ENCODE assay signal across 38 cellular contexts in the genomic region with DNA sequence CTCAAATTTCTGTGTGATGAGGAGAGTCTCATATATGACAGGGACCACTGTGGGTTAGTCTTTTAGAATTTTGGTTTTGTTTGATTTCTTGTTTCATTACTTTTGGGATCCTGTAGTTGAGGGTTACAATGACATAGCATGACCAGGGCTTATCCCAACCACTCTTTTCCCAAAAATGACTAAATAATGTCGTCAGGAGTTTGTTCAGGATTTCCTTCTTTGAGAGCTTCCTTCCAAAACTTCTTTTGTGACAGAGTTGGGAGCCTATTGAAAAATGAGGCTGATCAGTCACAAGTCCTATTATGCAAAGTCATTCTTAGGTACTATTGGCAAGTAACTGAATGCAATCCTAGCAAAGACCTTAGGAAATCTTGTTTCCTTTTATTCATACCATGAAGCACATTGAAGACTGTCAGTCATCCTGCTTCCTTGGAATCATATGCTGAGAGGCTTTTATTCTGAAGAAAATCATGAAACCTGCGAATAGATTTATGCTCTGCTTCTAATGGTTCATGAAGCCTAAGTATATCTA.
"Had no signal": no experiment of that assay in that cellular context is flagged by ENCODE, and none has a peak within 500 bp of the region (broad histone marks: within the 10 kb centered on the region; RNA-seq: fewer than 3 reads in every experiment).

No MANE protein-coding gene starts in this region.

- H3K27me3 Mint-ChIP-seq: activated naive CD4-positive, alpha-beta T cell treated with anti-CD3 and anti-CD28 coated beads, Interleukin-2, amount 10 ng/mL, durations not matched to agents 7 days and 5 days had no signal

- ATAC-seq: activated naive CD4-positive, alpha-beta T cell treated with anti-CD3 and anti-CD28 coated beads, Interleukin-2, amount 50 U/mL, for 72 hours; activated naive CD8-positive, alpha-beta T cell treated with anti-CD3 and anti-CD28 coated beads, Interleukin-2, amount 50 U/mL, for 24 hours; activated T-cell treated with anti-CD3 and anti-CD28 coated beads, Interleukin-2, amount 50 U/mL, for 4 hours; activated T-cell treated with anti-CD3 and anti-CD28 coated beads, Interleukin-2, amount 50 U/mL, for 72 hours; activated T-helper 17 cell treated with anti-CD3 and anti-CD28 coated beads, Interleukin-2, amount 50 U/mL, for 72 hours; body of pancreas had no signal

- H3K27me3 ChIP-seq: adrenal gland, ascending aorta, body of pancreas, brain microvascular endothelial cell, breast epithelium had no signal

- H3K4me3 ChIP-seq: adrenal gland, ascending aorta, body of pancreas, breast epithelium, cardiac muscle cell had no signal

- H3K4me1 Mint-ChIP-seq: activated naive CD4-positive, alpha-beta T cell treated with anti-CD3 and anti-CD28 coated beads, Interleukin-2, amount 10 ng/mL, durations not matched to agents 7 days and 5 days; activated naive CD4-positive, alpha-beta T cell treated with anti-CD3 and anti-CD28 coated beads, Interleukin-2, amount 50 U/mL, for 24 hours; activated naive CD8-positive, alpha-beta T cell treated with anti-CD3 and anti-CD28 coated beads for 36 hours; activated naive CD8-positive, alpha-beta T cell treated with anti-CD3 and anti-CD28 coated beads, Interleukin-2, amount 10 ng/mL, durations not matched to agents 7 days and 5 days; activated naive CD8-positive, alpha-beta T cell treated with anti-CD3 and anti-CD28 coated beads, Interleukin-2, amount 50 U/mL, for 24 hours; activated T-helper 17 cell treated with anti-CD3 and anti-CD28 coated beads, Interleukin-2, amount 50 U/mL, for 72 hours; central memory CD8-positive, alpha-beta T cell had no signal

- H3K36me3 Mint-ChIP-seq: activated naive CD4-positive, alpha-beta T cell treated with anti-CD3 and anti-CD28 coated beads, Interleukin-2, amount 10 ng/mL, durations not matched to agents 7 days and 5 days; activated naive CD4-positive, alpha-beta T cell treated with anti-CD3 and anti-CD28 coated beads, Interleukin-2, amount 50 U/mL, for 24 hours; activated naive CD4-positive, alpha-beta T cell treated with anti-CD3 and anti-CD28 coated beads, Interleukin-2, amount 50 U/mL, for 72 hours; activated naive CD8-positive, alpha-beta T cell; activated naive CD8-positive, alpha-beta T cell treated with anti-CD3 and anti-CD28 coated beads for 36 hours; activated naive CD8-positive, alpha-beta T cell treated with anti-CD3 and anti-CD28 coated beads, Interleukin-2, amount 10 ng/mL, durations not matched to agents 7 days and 5 days; brain had no signal

- H3K9me3 ChIP-seq: adrenal gland, ascending aorta, body of pancreas, breast epithelium had no signal

- H3K4me3 Mint-ChIP-seq: activated naive CD4-positive, alpha-beta T cell treated with anti-CD3 and anti-CD28 coated beads for 36 hours; activated naive CD4-positive, alpha-beta T cell treated with anti-CD3 and anti-CD28 coated beads, Interleukin-2, amount 10 ng/mL, durations not matched to agents 7 days and 5 days; activated naive CD4-positive, alpha-beta T cell treated with anti-CD3 and anti-CD28 coated beads, Interleukin-2, amount 50 U/mL, for 24 hours; activated naive CD8-positive, alpha-beta T cell; activated naive CD8-positive, alpha-beta T cell treated with anti-CD3 and anti-CD28 coated beads for 36 hours; activated naive CD8-positive, alpha-beta T cell treated with anti-CD3 and anti-CD28 coated beads, Interleukin-2, amount 10 ng/mL, durations not matched to agents 7 days and 5 days; activated naive CD8-positive, alpha-beta T cell treated with anti-CD3 and anti-CD28 coated beads, Interleukin-2, amount 50 U/mL, for 24 hours; activated T-cell treated with anti-CD3 and anti-CD28 coated beads, Interleukin-2, amount 50 U/mL, for 24 hours; activated T-cell treated with anti-CD3 and anti-CD28 coated beads, Interleukin-2, amount 50 U/mL, for 4 hours; activated T-cell treated with anti-CD3 and anti-CD28 coated beads, Interleukin-2, amount 50 U/mL, for 72 hours; activated T-helper 1 cell treated with anti-CD3 and anti-CD28 coated beads, Interleukin-12 subunit alpha, Interleukin-12 subunit beta, Interleukin-2, Interleukin-4 antibody, amounts not matched to agents 30 ng/mL and 10 ng/mL and 1 ng/mL, durations not matched to agents 14 hours and 24 hours and 36 hours; activated T-helper 17 cell treated with anti-CD3 and anti-CD28 coated beads, Interleukin-2, amount 50 U/mL, for 72 hours; brain; central memory CD8-positive, alpha-beta T cell had no signal

- H3K4me1 ChIP-seq: adrenal gland, ascending aorta, body of pancreas, breast epithelium had no signal

- H3K27ac Mint-ChIP-seq: activated naive CD4-positive, alpha-beta T cell treated with anti-CD3 and anti-CD28 coated beads for 36 hours; activated naive CD4-positive, alpha-beta T cell treated with anti-CD3 and anti-CD28 coated beads, Interleukin-2, amount 10 ng/mL, durations not matched to agents 7 days and 5 days; activated naive CD4-positive, alpha-beta T cell treated with anti-CD3 and anti-CD28 coated beads, Interleukin-2, amount 50 U/mL, for 24 hours; activated naive CD4-positive, alpha-beta T cell treated with anti-CD3 and anti-CD28 coated beads, Interleukin-2, amount 50 U/mL, for 72 hours; activated naive CD8-positive, alpha-beta T cell; activated naive CD8-positive, alpha-beta T cell treated with anti-CD3 and anti-CD28 coated beads for 36 hours; activated naive CD8-positive, alpha-beta T cell treated with anti-CD3 and anti-CD28 coated beads, Interleukin-2, amount 10 ng/mL, durations not matched to agents 7 days and 5 days; activated naive CD8-positive, alpha-beta T cell treated with anti-CD3 and anti-CD28 coated beads, Interleukin-2, amount 50 U/mL, for 24 hours; activated T-cell treated with anti-CD3 and anti-CD28 coated beads, Interleukin-2, amount 50 U/mL, for 24 hours; activated T-cell treated with anti-CD3 and anti-CD28 coated beads, Interleukin-2, amount 50 U/mL, for 72 hours; activated T-helper 1 cell treated with anti-CD3 and anti-CD28 coated beads, Interleukin-12 subunit alpha, Interleukin-12 subunit beta, Interleukin-2, Interleukin-4 antibody, amounts not matched to agents 30 ng/mL and 10 ng/mL and 1 ng/mL, durations not matched to agents 14 hours and 24 hours and 36 hours; activated T-helper 17 cell treated with anti-CD3 and anti-CD28 coated beads, Interleukin-2, amount 50 U/mL, for 72 hours; activated T-helper 2 cell treated with anti-CD3 and anti-CD28 coated beads, Interferon-gamma antibody, Interleukin-2, Interleukin-4, amounts not matched to agents 10 μg/mL and 5 μg/mL and 100 μg/mL, durations not matched to agents 14 hours and 24 hours and 36 hours; brain had no signal

- H3K27ac ChIP-seq: adrenal gland, ascending aorta, body of pancreas, brain microvascular endothelial cell, breast epithelium, cardiac muscle cell had no signal

- H3K9me3 Mint-ChIP-seq: activated naive CD4-positive, alpha-beta T cell treated with anti-CD3 and anti-CD28 coated beads for 36 hours; activated naive CD4-positive, alpha-beta T cell treated with anti-CD3 and anti-CD28 coated beads, Interleukin-2, amount 10 ng/mL, durations not matched to agents 7 days and 5 days; activated naive CD4-positive, alpha-beta T cell treated with anti-CD3 and anti-CD28 coated beads, Interleukin-2, amount 50 U/mL, for 24 hours; activated naive CD4-positive, alpha-beta T cell treated with anti-CD3 and anti-CD28 coated beads, Interleukin-2, amount 50 U/mL, for 72 hours; activated naive CD8-positive, alpha-beta T cell treated with anti-CD3 and anti-CD28 coated beads for 36 hours; activated naive CD8-positive, alpha-beta T cell treated with anti-CD3 and anti-CD28 coated beads, Interleukin-2, amount 10 ng/mL, durations not matched to agents 7 days and 5 days; activated naive CD8-positive, alpha-beta T cell treated with anti-CD3 and anti-CD28 coated beads, Interleukin-2, amount 50 U/mL, for 24 hours; activated T-cell treated with anti-CD3 and anti-CD28 coated beads, Interleukin-2, amount 50 U/mL, for 24 hours; activated T-cell treated with anti-CD3 and anti-CD28 coated beads, Interleukin-2, amount 50 U/mL, for 4 hours; activated T-cell treated with anti-CD3 and anti-CD28 coated beads, Interleukin-2, amount 50 U/mL, for 72 hours; activated T-helper 1 cell treated with anti-CD3 and anti-CD28 coated beads, Interleukin-12 subunit alpha, Interleukin-12 subunit beta, Interleukin-2, Interleukin-4 antibody, amounts not matched to agents 30 ng/mL and 10 ng/mL and 1 ng/mL, durations not matched to agents 14 hours and 24 hours and 36 hours; activated T-helper 17 cell treated with anti-CD3 and anti-CD28 coated beads, Interleukin-2, amount 50 U/mL, for 72 hours; activated T-helper 2 cell treated with anti-CD3 and anti-CD28 coated beads, Interferon-gamma antibody, Interleukin-2, Interleukin-4, amounts not matched to agents 10 μg/mL and 5 μg/mL and 100 μg/mL, durations not matched to agents 14 hours and 24 hours and 36 hours; brain had no signal

- DNase-seq: activated effector memory CD4-positive, alpha-beta T cell treated with anti-CD3 and anti-CD28 coated beads, Interleukin-2, amount 50 U/mL, for 16 hours; activated effector memory CD4-positive, alpha-beta T cell treated with Interleukin-2 at 50 U/mL for 16 hours; activated gamma-delta T cell; activated gamma-delta T cell treated with Interleukin-2 at 50 U/mL for 16 hours; activated naive CD4-positive, alpha-beta T cell; activated naive CD4-positive, alpha-beta T cell treated with anti-CD3 and anti-CD28 coated beads for 36 hours; activated naive CD4-positive, alpha-beta T cell treated with anti-CD3 and anti-CD28 coated beads, Interleukin-2, amount 10 ng/mL, durations not matched to agents 7 days and 5 days; activated naive CD4-positive, alpha-beta T cell treated with anti-CD3 and anti-CD28 coated beads, Interleukin-2, amount 50 U/mL, for 16 hours; activated naive CD4-positive, alpha-beta T cell treated with Interleukin-2 at 50 U/mL for 16 hours; activated naive CD8-positive, alpha-beta T cell treated with anti-CD3 and anti-CD28 coated beads for 36 hours; activated naive CD8-positive, alpha-beta T cell treated with anti-CD3 and anti-CD28 coated beads, Interleukin-2, amount 10 ng/mL, durations not matched to agents 7 days and 5 days; activated naive CD8-positive, alpha-beta T cell treated with anti-CD3 and anti-CD28 coated beads, Interleukin-2, amount 50 U/mL, for 24 hours; activated T-cell treated with anti-CD3 and anti-CD28 coated beads, Interleukin-2, amount 50 U/mL, for 1 hour; activated T-cell treated with anti-CD3 and anti-CD28 coated beads, Interleukin-2, amount 50 U/mL, for 24 hours; activated T-cell treated with anti-CD3 and anti-CD28 coated beads, Interleukin-2, amount 50 U/mL, for 4 hours; activated T-cell treated with anti-CD3 and anti-CD28 coated beads, Interleukin-2, amount 50 U/mL, for 48 hours; activated T-cell treated with anti-CD3 and anti-CD28 coated beads, Interleukin-2, amount 50 U/mL, for 72 hours; adrenal gland; amniotic stem cell; amygdala; anterior cingulate cortex; aorta; body of pancreas; brain microvascular endothelial cell; caudate nucleus; central memory CD4-positive, alpha-beta T cell; cerebellar nuclear complex had no signal

- H3K36me3 ChIP-seq: adrenal gland, ascending aorta, brain microvascular endothelial cell, breast epithelium, cardiac muscle cell had no signal
